Comparison of ENCODE assay signal across 19 cellular contexts in genomic region chr1:14128096-14128495, GRCh38.
"Had no signal": no experiment of that assay in that cellular context is flagged by ENCODE, and none has a peak within 500 bp of the region (broad histone marks: within the 10 kb centered on the region; RNA-seq: fewer than 3 reads in every experiment).

No MANE protein-coding gene starts in this region.

- H3K4me1 Mint-ChIP-seq: activated B cell treated with CpG ODN at 0.5 μM for 24 hours; activated CD4-positive, alpha-beta T cell treated with anti-CD3 and anti-CD28 coated beads, Interleukin-2, amount 10 ng/mL, durations not matched to agents 7 days and 5 days; activated naive CD4-positive, alpha-beta T cell treated with anti-CD3 and anti-CD28 coated beads, Interleukin-2, amount 10 ng/mL, durations not matched to agents 7 days and 5 days; naive B cell; stimulated activated memory B cell treated with anti-CD40 and anti-IgM and Interleukin-4, amounts not matched to agents 10 μg/mL and 1 μg/mL and 100 μg/mL, for 72 hours had no signal

- ATAC-seq: left cardiac atrium; psoas muscle; right lobe of liver; stimulated activated memory B cell treated with anti-CD40 and anti-IgM and Interleukin-4, amounts not matched to agents 10 μg/mL and 1 μg/mL and 100 μg/mL, for 72 hours had no signal

- H3K9me3 ChIP-seq: adrenal gland, psoas muscle, right lobe of liver, transverse colon had no signal

- H3K4me1 ChIP-seq: adrenal gland, psoas muscle, right lobe of liver, transverse colon had no signal

- H3K36me3 ChIP-seq: adrenal gland, right lobe of liver, transverse colon had no signal

- DNase-seq: activated B cell treated with CpG ODN at 0.5 μM for 24 hours; activated CD4-positive, alpha-beta T cell treated with anti-CD3 and anti-CD28 coated beads, Interleukin-2, amount 10 ng/mL, durations not matched to agents 7 days and 5 days; activated CD8-positive, alpha-beta memory T cell treated with anti-CD3 and anti-CD28 coated beads for 24 hours; activated naive CD4-positive, alpha-beta T cell treated with anti-CD3 and anti-CD28 coated beads, Interleukin-2, amount 10 ng/mL, durations not matched to agents 7 days and 5 days; adrenal gland; central memory CD4-positive, alpha-beta T cell; effector CD8-positive, alpha-beta T cell; left cardiac atrium; midbrain; naive B cell; psoas muscle; right lobe of liver; transverse colon had no signal

- H3K27ac Mint-ChIP-seq: activated B cell treated with CpG ODN at 0.5 μM for 24 hours; activated CD4-positive, alpha-beta T cell treated with anti-CD3 and anti-CD28 coated beads, Interleukin-2, amount 10 ng/mL, durations not matched to agents 7 days and 5 days; activated naive CD4-positive, alpha-beta T cell treated with anti-CD3 and anti-CD28 coated beads, Interleukin-2, amount 10 ng/mL, durations not matched to agents 7 days and 5 days; activated T-helper 2 cell treated with anti-CD3 and anti-CD28 coated beads, Interferon-gamma antibody, Interleukin-2, Interleukin-4, amounts not matched to agents 10 μg/mL and 5 μg/mL and 100 μg/mL, durations not matched to agents 14 hours and 24 hours and 36 hours; stimulated activated memory B cell treated with anti-CD40 and anti-IgM and Interleukin-4, amounts not matched to agents 10 μg/mL and 1 μg/mL and 100 μg/mL, for 72 hours; T-helper 1 cell treated with Interleukin-12 subunit alpha and Interleukin-12 subunit beta and Interleukin-4 antibody, amounts not matched to agents 30 μg/mL and 1 μg/mL, for 36 hours had no signal

- H3K9me3 Mint-ChIP-seq: activated B cell treated with CpG ODN at 0.5 μM for 24 hours; activated CD4-positive, alpha-beta T cell treated with anti-CD3 and anti-CD28 coated beads, Interleukin-2, amount 10 ng/mL, durations not matched to agents 7 days and 5 days; activated naive CD4-positive, alpha-beta T cell treated with anti-CD3 and anti-CD28 coated beads, Interleukin-2, amount 10 ng/mL, durations not matched to agents 7 days and 5 days; activated T-helper 2 cell treated with anti-CD3 and anti-CD28 coated beads, Interferon-gamma antibody, Interleukin-2, Interleukin-4, amounts not matched to agents 10 μg/mL and 5 μg/mL and 100 μg/mL, durations not matched to agents 14 hours and 24 hours and 36 hours; stimulated activated memory B cell treated with anti-CD40 and anti-IgM and Interleukin-4, amounts not matched to agents 10 μg/mL and 1 μg/mL and 100 μg/mL, for 72 hours; T-helper 1 cell treated with Interleukin-12 subunit alpha and Interleukin-12 subunit beta and Interleukin-4 antibody, amounts not matched to agents 30 μg/mL and 1 μg/mL, for 36 hours had no signal

- H3K27me3 Mint-ChIP-seq: activated CD4-positive, alpha-beta T cell treated with anti-CD3 and anti-CD28 coated beads, Interleukin-2, amount 10 ng/mL, durations not matched to agents 7 days and 5 days had no signal

- H3K27me3 ChIP-seq: right lobe of liver, transverse colon had no signal

- H3K4me3 Mint-ChIP-seq: activated B cell treated with CpG ODN at 0.5 μM for 24 hours; activated CD4-positive, alpha-beta T cell treated with anti-CD3 and anti-CD28 coated beads, Interleukin-2, amount 10 ng/mL, durations not matched to agents 7 days and 5 days; activated naive CD4-positive, alpha-beta T cell treated with anti-CD3 and anti-CD28 coated beads, Interleukin-2, amount 10 ng/mL, durations not matched to agents 7 days and 5 days; naive B cell; stimulated activated memory B cell treated with anti-CD40 and anti-IgM and Interleukin-4, amounts not matched to agents 10 μg/mL and 1 μg/mL and 100 μg/mL, for 72 hours; T-helper 1 cell treated with Interleukin-12 subunit alpha and Interleukin-12 subunit beta and Interleukin-4 antibody, amounts not matched to agents 30 μg/mL and 1 μg/mL, for 36 hours had no signal

- H3K4me3 ChIP-seq: adrenal gland, coronary artery, lung, psoas muscle, right lobe of liver, transverse colon had no signal

- H3K27ac ChIP-seq: adrenal gland, coronary artery, epithelial cell of prostate, psoas muscle, right lobe of liver, transverse colon had no signal

- H3K36me3 Mint-ChIP-seq: activated naive CD4-positive, alpha-beta T cell treated with anti-CD3 and anti-CD28 coated beads, Interleukin-2, amount 10 ng/mL, durations not matched to agents 7 days and 5 days; naive B cell; stimulated activated memory B cell treated with anti-CD40 and anti-IgM and Interleukin-4, amounts not matched to agents 10 μg/mL and 1 μg/mL and 100 μg/mL, for 72 hours had no signal
